ENCODE assay signal across 12 cellular contexts in the genomic region with DNA sequence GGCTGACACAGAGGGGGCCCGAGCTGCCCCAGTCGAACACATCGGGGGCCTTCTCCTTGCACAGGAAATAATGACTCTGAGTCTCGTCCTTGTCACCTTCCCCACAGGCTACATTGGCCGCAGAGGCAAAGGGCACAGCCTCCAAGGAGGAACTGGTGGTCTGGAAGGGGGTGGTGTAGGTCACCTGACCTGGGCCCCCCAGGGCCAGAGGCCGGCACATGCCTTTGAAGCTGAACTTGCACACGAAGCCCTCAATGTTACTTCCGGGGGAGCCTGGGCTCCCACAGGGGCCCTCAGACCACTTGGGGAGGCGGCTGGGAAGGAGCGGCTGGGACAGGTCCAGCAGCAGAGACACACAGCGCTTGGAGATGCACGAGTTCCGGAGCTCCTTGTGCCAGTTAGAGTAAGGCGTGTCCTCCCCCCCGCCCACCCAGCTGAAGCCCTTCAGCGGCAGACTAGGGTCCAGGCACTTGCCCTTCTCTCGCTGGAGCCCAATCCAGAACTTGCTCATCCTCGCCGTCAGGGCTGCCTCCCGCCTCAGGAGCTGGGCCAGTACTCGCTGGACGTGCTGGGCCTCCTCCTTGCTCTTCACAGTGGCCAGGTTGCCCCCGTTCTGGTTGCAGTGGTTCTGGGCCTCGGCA. TPM values are rescaled to one million over a fixed set of nuclear protein-coding genes. Genes with fewer than 3 reads are reported as not detected.
DNase-seq lines count a peak whose midpoint lies in the region; ATAC-seq and TF ChIP-seq lines count a peak whose summit lies in the region.
"Had no signal": no experiment of that assay in that cellular context is flagged by ENCODE, and none has a peak within 500 bp of the region (broad histone marks: within the 10 kb centered on the region; RNA-seq: fewer than 3 reads in every experiment).

No MANE protein-coding gene starts in this region.

- no peak for ATAC-seq in CD4-positive, alpha-beta T cell (ENCODE audit: poor library complexity)
- ATAC-seq in T-cell (replicated peaks in 1 of 4) (peak in 1 of 4 experiments; percentile 21), gastroesophageal sphincter (no peak), SK-N-SH treated with all-trans-retinoic acid at 6 μM for 48 hours (no peak)
- ATAC-seq: left colon had no signal

- TF ChIP-seq EP300 in gastroesophageal sphincter (IDR thresholded peaks at IDR 0.05): no peak

- no peak overlapping the region for H3K27ac Mint-ChIP-seq in CD4-positive, alpha-beta T cell
- H3K27ac Mint-ChIP-seq in T-cell (no peak overlapping the region), nephron progenitor cell (no peak overlapping the region)

- TF ChIP-seq CTCF in CD4-positive, alpha-beta T cell (IDR thresholded peaks at IDR 0.05): no peak
- no peak for TF ChIP-seq CTCF in gastroesophageal sphincter (IDR thresholded peaks at IDR 0.05)
- no peak for TF ChIP-seq CTCF in nephron progenitor cell (IDR thresholded peaks at IDR 0.05)

- H3K9me3 Mint-ChIP-seq in CD4-positive, alpha-beta T cell: no peaks in the 10 kb centered on the region
- H3K9me3 Mint-ChIP-seq in T-cell (no peaks in the 10 kb centered on the region), nephron progenitor cell (no peaks in the 10 kb centered on the region)

- CTCF ChIA-PET in CD4-positive, alpha-beta T cell (lab: Charles Lee): no interaction called here
- CTCF ChIA-PET in T-cell (lab: Charles Lee): no interaction called here

- H3K4me3 ChIP-seq in gastroesophageal sphincter (peak overlapping the region in 1 of 2 donors; percentile 48), skeletal muscle tissue (ENCODE audit: low read length in 3 of 3) (peak overlapping the region; percentile 57 to 63 (median 60))

- intact Hi-C loops in CD4-positive, alpha-beta T cell (cut with DNase I, micrococcal nuclease): no loop called here

- H3K4me1 ChIP-seq in gastroesophageal sphincter: peaks cover 0 to 31% (median 2%) of the 10 kb centered on the region in 3 donors
- H3K4me1 ChIP-seq in skeletal muscle tissue (ENCODE audit: control insufficient read depth in 3 of 3, insufficient read depth in 3 of 3, low read length in 3 of 3): peaks cover 5 to 24% (median 17%) of the 10 kb centered on the region in 3 donors

- H3K9me3 ChIP-seq in CD4-positive, alpha-beta T cell (ENCODE audit: control insufficient read depth, low read length): no peaks in the 10 kb centered on the region
- no peaks in the 10 kb centered on the region for H3K9me3 ChIP-seq in gastroesophageal sphincter
- H3K9me3 ChIP-seq in skeletal muscle tissue (ENCODE audit: control insufficient read depth in 3 of 3, low read length in 3 of 3): no peaks in the 10 kb centered on the region

- DNase-seq in CD4-positive, alpha-beta T cell: no peak
- DNase-seq in T-cell (peak in 1 of 34 experiments; percentile 10), hepatic stellate cell (ENCODE audit: low spot score) (no peak), DMS114 treated with DMSO at 0.1 percent for 48 hours (lab: John Stamatoyannopoulos, UW; ENCODE audit: unreplicated experiment) (no peak), nephron progenitor cell (no peak)
- DNase-seq: activated CD8-positive, alpha-beta memory T cell treated with anti-CD3 and anti-CD28 coated beads, Interleukin-2, amount 50 U/mL, for 4 hours; left colon; MV-4-11 had no signal

- no peak for TF ChIP-seq POLR2A in gastroesophageal sphincter (IDR thresholded peaks at IDR 0.05)

- H3K27me3 ChIP-seq in CD4-positive, alpha-beta T cell (ENCODE audit: control insufficient read depth, insufficient read depth, low read length): no peaks in the 10 kb centered on the region
- H3K27me3 ChIP-seq in gastroesophageal sphincter: no peaks in the 10 kb centered on the region
- H3K27me3 ChIP-seq in skeletal muscle tissue (ENCODE audit: control insufficient read depth in 3 of 3, insufficient read depth in 3 of 3, low read length in 3 of 3): no peaks in the 10 kb centered on the region

- peak overlapping the region; percentile 64 to 75 (median 70) for H3K9ac ChIP-seq in skeletal muscle tissue (ENCODE audit: low read depth in 1 of 3, low read length in 3 of 3)

- WGBS in gastroesophageal sphincter (ENCODE audit: low coverage in 1 of 2), 2 donors: 80% methylated on average over 1 of the region's 24 CpGs; no CpG with 5 or more reads in 1 of the 2 donors

- H3K36me3 Mint-ChIP-seq in CD4-positive, alpha-beta T cell (ENCODE audit: low read depth): no peaks in the 10 kb centered on the region
- H3K36me3 Mint-ChIP-seq in T-cell (no peaks in the 10 kb centered on the region), nephron progenitor cell (ENCODE audit: low read depth) (no peaks in the 10 kb centered on the region)

- peaks cover 18% of the 10 kb centered on the region for H3K4me1 Mint-ChIP-seq in CD4-positive, alpha-beta T cell (ENCODE audit: low read depth)
- H3K4me1 Mint-ChIP-seq in T-cell: peaks cover 10 to 22% (median 13%) of the 10 kb centered on the region in 3 donors
- H3K4me1 Mint-ChIP-seq in nephron progenitor cell: peaks cover 47% of the 10 kb centered on the region

- H3K27ac ChIP-seq in CD4-positive, alpha-beta T cell (ENCODE audit: low read depth, low read length): no peak overlapping the region
- H3K27ac ChIP-seq in gastroesophageal sphincter: peak overlapping the region; percentile 7 to 85 (median 80)
- peak overlapping the region; percentile 89 for H3K27ac ChIP-seq in skeletal muscle tissue (ENCODE audit: low read depth, low read length)

- peak overlapping the region; percentile 75 for H3K4me3 Mint-ChIP-seq in CD4-positive, alpha-beta T cell
- H3K4me3 Mint-ChIP-seq in T-cell: peak overlapping the region in 2 of 3 donors; percentile 48 to 65
- H3K4me3 Mint-ChIP-seq in nephron progenitor cell: no peak overlapping the region

- H3K36me3 ChIP-seq in gastroesophageal sphincter: no peaks in the 10 kb centered on the region
- peaks cover 0 to 2% (median 0%) of the 10 kb centered on the region in 3 donors for H3K36me3 ChIP-seq in skeletal muscle tissue (ENCODE audit: control insufficient read depth in 3 of 3, insufficient read depth in 3 of 3, low read length in 3 of 3)

- H3K27me3 Mint-ChIP-seq in CD4-positive, alpha-beta T cell: no peaks in the 10 kb centered on the region
- H3K27me3 Mint-ChIP-seq in T-cell (peaks cover 0 to 4% of the 10 kb centered on the region in 2 donors), nephron progenitor cell (ENCODE audit: low read depth, poor library complexity) (peaks cover 6% of the 10 kb centered on the region)

- POLR2A ChIA-PET in CD4-positive, alpha-beta T cell (lab: Charles Lee): interaction anchor here (1.1 kb wide), 1 partner anchor 265 kb away, joined by 3 read pairs; a partner anchor contains a TSS
- POLR2A ChIA-PET in T-cell (lab: Charles Lee): no interaction called here

TF ChIP-seq in SK-N-SH treated with all-trans-retinoic acid at 6 μM for 48 hours, 23 proteins besides CTCF, POLR2A, EP300 and RAD21:
- no peak for TF ChIP-seq ZFP30 (CRISPR knock-in tag; IDR thresholded peaks at IDR 0.05)
- no peak for TF ChIP-seq ZC3H10 (CRISPR knock-in tag; IDR thresholded peaks at IDR 0.05)
TF ChIP-seq in SK-N-SH treated with all-trans-retinoic acid at 6 μM for 48 hours: peak in this region for 0.

RNA-seq across cellular contexts. Expression of a gene that starts 0.6 kb away (rescaled TPM):
- 1 to 10 TPM; 1.1 TPM for total RNA-seq in CD4-positive, alpha-beta T cell
- total RNA-seq in T-cell (1 to 10 TPM in 1 of 5 donors, under 1 TPM in 4; 0.38 to 1.9 (median 0.58) TPM), gastroesophageal sphincter (10 to 100 TPM; 20.4 to 75.4 (median 47.2) TPM), skeletal muscle tissue (76.7 TPM)

RNA-seq across cellular contexts. Expression of a gene that starts 36.1 kb away (rescaled TPM):
- 1 to 10 TPM; 2.2 to 2.4 TPM for total RNA-seq in CD4-positive, alpha-beta T cell
- total RNA-seq in T-cell: under 1 TPM; 0.07 to 0.23 (median 0.16) TPM
- 10 to 100 TPM; 12.0 to 77.4 (median 39.5) TPM for total RNA-seq in gastroesophageal sphincter
- total RNA-seq in skeletal muscle tissue: 6.8 TPM
- total RNA-seq: T-helper 2 cell treated with Interferon-gamma antibody and Interleukin-4, amounts not matched to agents 100 ng/mL and 5 ng/mL, for 36 hours had no signal

RNA-seq across cellular contexts. Expression of a gene that starts 50.4 kb away (rescaled TPM):
- total RNA-seq in CD4-positive, alpha-beta T cell: not detected
- not detected for total RNA-seq in T-cell
- under 1 TPM in 1 of 4 donors, not detected in 3; 0.58 TPM for total RNA-seq in gastroesophageal sphincter
- not detected for total RNA-seq in skeletal muscle tissue
- total RNA-seq: left colon; T-helper 2 cell treated with Interferon-gamma antibody and Interleukin-4, amounts not matched to agents 100 ng/mL and 5 ng/mL, for 36 hours had no signal

Comparison
In these comparisons a context has a peak if more than half of its experiments do, and no peak if none do; other contexts are left out.
1. RNA of a gene that starts 0.6 kb away (total RNA-seq): 76.7 TPM in skeletal muscle tissue (single experiment) and 20.4 to 75.4 TPM in gastroesophageal sphincter; 1.1 TPM in CD4-positive, alpha-beta T cell and 0.38 to 1.9 TPM in T-cell; every median in the first group is over 4 times any median in the second.